Comparison of ENCODE assay signal across 20 cellular contexts in genomic region chr9:136553581-136553980, GRCh38. TPM values are rescaled to one million over a fixed set of nuclear protein-coding genes. Genes with fewer than 3 reads are reported as not detected.
DNase-seq lines count a peak whose midpoint lies in the region; ATAC-seq, FAIRE-seq and TF ChIP-seq lines count a peak whose summit lies in the region.
"Had no signal": no experiment of that assay in that cellular context is flagged by ENCODE, and none has a peak within 500 bp of the region (broad histone marks: within the 10 kb centered on the region; RNA-seq: fewer than 3 reads in every experiment).

No MANE protein-coding gene starts in this region.

- H2AFZ ChIP-seq in H1 (ENCODE audit: low read length) (no peak overlapping the region), neuronal stem cell (ENCODE audit: low read length) (no peak overlapping the region)

- H3K36me3 ChIP-seq in KOPT-K1 (ENCODE audit: insufficient read depth, low read length) (no peaks in the 10 kb centered on the region), H1 (ENCODE audit: control insufficient read depth in 2 of 4, insufficient read depth in 4 of 4, low read length in 3 of 4) (no peaks in the 10 kb centered on the region), neuronal stem cell (replicated peaks in 1 of 2; ENCODE audit: control insufficient read depth in 2 of 2, insufficient read depth in 2 of 2, low read length in 2 of 2) (no peaks in the 10 kb centered on the region), transverse colon (no peaks in the 10 kb centered on the region)
- H3K36me3 ChIP-seq: BLaER1 treated with 17β-estradiol and CSF1 and Interleukin-3, amounts not matched to agents 10 nM and 100 nM had no signal

- TF ChIP-seq POLR2A in H1 (IDR thresholded peaks at IDR 0.05; ENCODE audit: control extremely low read depth in 1 of 2, low read depth in 2 of 2, low read length in 2 of 2) (no peak), transverse colon (IDR thresholded peaks at IDR 0.05) (no peak)

- no peaks in the 10 kb centered on the region for H4K20me1 ChIP-seq in H1 (replicated peaks in 1 of 2; ENCODE audit: control insufficient read depth in 1 of 2, insufficient read depth in 2 of 2, low read length in 2 of 2)
- H4K20me1 ChIP-seq: BLaER1 treated with 17β-estradiol and CSF1 and Interleukin-3, amounts not matched to agents 10 nM and 100 nM had no signal

- H3K79me2 ChIP-seq in H1 (ENCODE audit: control insufficient read depth in 1 of 2, insufficient read depth in 2 of 2, low read length in 2 of 2): no peaks in the 10 kb centered on the region

- intact Hi-C loops in transverse colon (cut with DNase I; ENCODE audit: low total_unique reads): no loop called here

- TF ChIP-seq RAD21 in H1 (IDR thresholded peaks at IDR 0.05 in 1 of 2, conservative IDR thresholded peaks at IDR 0.05 in 1 of 2; ENCODE audit: low read depth in 2 of 2, low read length in 2 of 2): no peak

- H3K56ac ChIP-seq in H1 (replicated peaks; ENCODE audit: insufficient read length, low read depth, low read length): no peak overlapping the region

- no peak overlapping the region for H2AK5ac ChIP-seq in H1 (ENCODE audit: low read depth, low read length)
- H2AK5ac ChIP-seq in neuronal stem cell (ENCODE audit: low read depth, low read length): peak overlapping the region; percentile 99

- H2BK5ac ChIP-seq in H1 (ENCODE audit: low read depth, low read length) (peak overlapping the region; percentile 21; the same call in 1 of the 2 replicates), neuronal stem cell (ENCODE audit: low read length) (no peak overlapping the region)

- H4K8ac ChIP-seq in H1 (ENCODE audit: extremely low read depth, insufficient read depth, low read length) (peak overlapping the region; percentile 43), neuronal stem cell (ENCODE audit: low read depth, low read length) (no peak overlapping the region)

- H4K91ac ChIP-seq in H1 (replicated peaks; ENCODE audit: insufficient read length, low read length): no peak overlapping the region
- no peak overlapping the region for H4K91ac ChIP-seq in neuronal stem cell (ENCODE audit: low read depth, low read length, poor library complexity)

- H2BK120ac ChIP-seq in H1 (replicated peaks; ENCODE audit: low read depth, low read length) (no peak overlapping the region), neuronal stem cell (ENCODE audit: low read depth, low read length) (peak overlapping the region; percentile 81)

- peak overlapping the region; percentile 99 for H3K27ac ChIP-seq in KOPT-K1 (ENCODE audit: low read depth, low read length, poor library complexity, severe bottlenecking)
- H3K27ac ChIP-seq in H1 (ENCODE audit: low read depth, low read length): no peak overlapping the region
- no peak overlapping the region for H3K27ac ChIP-seq in neuronal stem cell (replicated peaks; ENCODE audit: low read length)
- peak overlapping the region in 3 of 4 donors; percentile 81 to 99 (median 93) for H3K27ac ChIP-seq in transverse colon

- FAIRE-seq in H1 (lab: Jason Lieb, UNC): no peak
- FAIRE-seq in D721Med (lab: Jason Lieb, UNC): no peak
- FAIRE-seq: A549, GM12891 had no signal

- H3K18ac ChIP-seq in H1 (ENCODE audit: extremely low read depth, low read length) (no peak overlapping the region; the same call in 1 of the 2 replicates), neuronal stem cell (ENCODE audit: low read length) (peak overlapping the region; percentile 5)

- H3K9me3 ChIP-seq in KOPT-K1 (ENCODE audit: insufficient read depth, low read length, poor library complexity, severe bottlenecking) (peaks cover under 1% of the 10 kb centered on the region), H1 (ENCODE audit: insufficient read depth in 2 of 2, low read depth in 1 of 2, low read length in 1 of 2) (peaks cover 0 to 1% of the 10 kb centered on the region in 2 experiments; a peak in 1 of 4 replicates), neuronal stem cell (replicated peaks in 1 of 2; ENCODE audit: control insufficient read depth in 2 of 2, insufficient read depth in 1 of 2, low read depth in 1 of 2, low read length in 2 of 2) (no peaks in the 10 kb centered on the region), transverse colon (no peaks in the 10 kb centered on the region)
- H3K9me3 ChIP-seq: A549; BLaER1 treated with 17β-estradiol and CSF1 and Interleukin-3, amounts not matched to agents 10 nM and 100 nM had no signal

- DNase-seq in H1 (ENCODE audit: low read depth in 1 of 2, low spot score in 2 of 2): no peak
- no peak for DNase-seq in neuronal stem cell (ENCODE audit: low spot score)
- no peak for DNase-seq in transverse colon
- no peak for DNase-seq in D721Med (ENCODE audit: insufficient read length, low spot score)
- DNase-seq: AML-193; CD4-positive, alpha-beta T cell; GF-D8; KG1; MM.1S; NCI-H2029 treated with DMSO at 0.1 percent for 48 hours; NCI-H2227 treated with DMSO at 0.1 percent for 48 hours; NCI-H526 treated with DMSO at 0.1 percent for 48 hours; RPMI8226; SHP77 had no signal

- H3K9ac ChIP-seq in H1 (replicated peaks in 1 of 4; ENCODE audit: extremely low read depth in 1 of 4, low read depth in 3 of 4, low read length in 3 of 4): no peak overlapping the region
- H3K9ac ChIP-seq in neuronal stem cell (ENCODE audit: low read depth, low read length, poor library complexity): no peak overlapping the region

- TF ChIP-seq EP300 in H1 (IDR thresholded peaks at IDR 0.05; ENCODE audit: borderline replicate concordance in 1 of 2, low read depth in 2 of 2, low read length in 2 of 2) (no peak), transverse colon (IDR thresholded peaks at IDR 0.05; ENCODE audit: low read depth) (no peak)

- H2BK20ac ChIP-seq in H1 (ENCODE audit: low read length): no peak overlapping the region

- CTCF ChIA-PET in H1 (lab: Charles Lee; ENCODE audit: partially characterized antibody): interaction anchor here (1.1 kb wide), 1 partner anchor 13 kb away, joined by 3 read pairs; no protein-coding TSS in a partner anchor

- POLR2A ChIA-PET in H1 (lab: Charles Lee; ENCODE audit: partially characterized antibody): interaction anchor here (0.9 kb wide), 1 partner anchor 34 kb away, joined by 3 read pairs; no protein-coding TSS in a partner anchor

- no peak for TF ChIP-seq CTCF in H1 (IDR thresholded peaks at IDR 0.05; ENCODE audit: control extremely low read depth in 1 of 3, insufficient read depth in 1 of 3, low read depth in 1 of 3, low read length in 3 of 3)
- TF ChIP-seq CTCF in transverse colon (IDR thresholded peaks at IDR 0.05): no peak
- TF ChIP-seq CTCF in D721Med (IDR thresholded peaks at IDR 0.05; ENCODE audit: insufficient read depth, missing control alignments): no peak

- H3K4me2 ChIP-seq in H1 (ENCODE audit: insufficient read depth in 1 of 2, low read depth in 2 of 2, low read length in 2 of 2) (no peak overlapping the region), neuronal stem cell (ENCODE audit: insufficient read depth, low read length, poor library complexity, severe bottlenecking) (no peak overlapping the region)
- H3K4me2 ChIP-seq: A549 had no signal

- H3K23me2 ChIP-seq in H1 (ENCODE audit: low read depth, low read length): no peaks in the 10 kb centered on the region

- H3K27me3 ChIP-seq in H1 (replicated peaks in 1 of 4; ENCODE audit: control insufficient read depth in 3 of 4, extremely low read depth in 1 of 4, insufficient read depth in 3 of 4, low read length in 3 of 4) (peaks cover 0 to 2% (median 0%) of the 10 kb centered on the region in 4 experiments; a peak in 3 of 7 replicates), neuronal stem cell (ENCODE audit: control insufficient read depth in 3 of 3, insufficient read depth in 3 of 3, low read depth in 1 of 3, low read length in 3 of 3) (peaks cover 0 to 1% (median 0%) of the 10 kb centered on the region in 3 experiments), transverse colon (no peaks in the 10 kb centered on the region)
- H3K27me3 ChIP-seq: BLaER1 treated with 17β-estradiol and CSF1 and Interleukin-3, amounts not matched to agents 10 nM and 100 nM had no signal

- H3K14ac ChIP-seq in H1 (ENCODE audit: insufficient read length) (no peak overlapping the region), neuronal stem cell (ENCODE audit: low read length) (peak overlapping the region; percentile 38)

- no peak overlapping the region for H3K23ac ChIP-seq in H1 (ENCODE audit: insufficient read length)
- peak overlapping the region; percentile 35 for H3K23ac ChIP-seq in neuronal stem cell (ENCODE audit: low read depth, low read length, poor library complexity)

- H2BK12ac ChIP-seq in H1 (ENCODE audit: low read depth, low read length): peak overlapping the region; percentile 80; the same call in 1 of the 2 replicates
- H2BK12ac ChIP-seq in neuronal stem cell (ENCODE audit: low read length): peak overlapping the region; percentile 100

- ATAC-seq in HG03571 (IDR thresholded peaks at IDR 0.05; ENCODE audit: unreplicated experiment) (no peak), HG03521 (IDR thresholded peaks at IDR 0.05; ENCODE audit: unreplicated experiment) (no peak)

- H2BK15ac ChIP-seq in H1 (ENCODE audit: low read length) (no peak overlapping the region), neuronal stem cell (ENCODE audit: low read length) (peak overlapping the region; percentile 91)

- H3K4me3 ChIP-seq in H1 (ENCODE audit: extremely low read depth in 1 of 4, insufficient read depth in 2 of 4, low read depth in 3 of 4, low read length in 4 of 4): no peak overlapping the region
- no peak overlapping the region for H3K4me3 ChIP-seq in neuronal stem cell (ENCODE audit: low read length in 2 of 2)
- H3K4me3 ChIP-seq in transverse colon: no peak overlapping the region
- H3K4me3 ChIP-seq: A549; BLaER1 treated with 17β-estradiol and CSF1 and Interleukin-3, amounts not matched to agents 10 nM and 100 nM had no signal

- H3K79me1 ChIP-seq in H1 (ENCODE audit: low read depth, low read length) (no peaks in the 10 kb centered on the region), neuronal stem cell (ENCODE audit: low read depth, low read length) (no peaks in the 10 kb centered on the region)

- H3K4ac ChIP-seq in H1 (replicated peaks; ENCODE audit: insufficient read length, low read depth, low read length) (no peak overlapping the region), neuronal stem cell (ENCODE audit: low read length) (peak overlapping the region; percentile 68)

- in situ Hi-C loops in transverse colon (cut with MboI; ENCODE audit: low pct_ligation_motif_present in 1 of 4, low pct_unique_long_range_greater_than_20kb in 1 of 4, low sequenced_read_pairs in 3 of 4): no loop called here

- WGBS in H1 (ENCODE audit: extremely low coverage in 1 of 2, insufficient coverage in 1 of 2, insufficient read length in 1 of 2, insufficient replicate concordance in 2 of 2, low coverage in 1 of 2, low lambda C conversion rate in 2 of 2, missing lambda C conversion rate in 1 of 2), 2 experiments: 81% methylated on average over 11 of the region's 14 CpGs; no CpG with 5 or more reads in 1 of the 2 experiments
- no CpG with 5 or more reads among the region's 14 CpGs for WGBS in neuronal stem cell (ENCODE audit: extremely low coverage in 2 of 2, insufficient read length in 2 of 2, insufficient replicate concordance in 1 of 2), 2 donors
- 89% methylated on average over 14 of the region's 14 CpGs; no CpG with 5 or more reads in 1 of the 2 donors for WGBS in transverse colon (ENCODE audit: low coverage in 1 of 2), 2 donors

- H4K5ac ChIP-seq in H1 (ENCODE audit: insufficient read length, low read depth, low read length): no peak overlapping the region

- H3K4me1 ChIP-seq in H1 (replicated peaks in 1 of 4; ENCODE audit: control insufficient read depth in 3 of 4, insufficient read depth in 4 of 4, low read length in 3 of 4) (peaks cover 3 to 30% (median 18%) of the 10 kb centered on the region in 4 experiments), neuronal stem cell (ENCODE audit: control insufficient read depth in 2 of 2, insufficient read depth in 1 of 2, low read depth in 1 of 2, low read length in 2 of 2) (peaks cover 29 to 41% of the 10 kb centered on the region in 2 donors), transverse colon (peaks cover 15 to 43% (median 31%) of the 10 kb centered on the region in 4 donors)

RNA-seq across cellular contexts. Expression of gene NOTCH1, which starts 7.7 kb away (rescaled TPM):
- 55.6 and 60.9 TPM in 2 replicates for total RNA-seq in H1 (2021; fragmentation: NEBNext Ultra II Directional; extraction: Animal tissue kit (Norgen Biotek cat#: 25700))
- polyA plus RNA-seq in H1 (2011; rRNA removed): 6.9 and 19.9 TPM in 2 replicates
- 7.3 TPM for polyA plus RNA-seq in H1 (2011; cell fraction: cytosol; rRNA removed)
- polyA plus RNA-seq in H1 (2011; cell fraction: nucleus; rRNA removed): 41.0 TPM
- 17.4 to 31.4 TPM (median 28.7 TPM) in 4 replicates for polyA plus RNA-seq in H1 (2012, experiment 1 of 2)
- 20.1 TPM for polyA plus RNA-seq in H1 (2012, experiment 2 of 2)
- 33.5 TPM for polyA plus RNA-seq in H1 (2013, experiment 1 of 2)
- 26.3 TPM for polyA plus RNA-seq in H1 (2013, experiment 2 of 2)
- polyA minus RNA-seq in H1 (2011; rRNA and poly(A)+ RNA removed): 12.2 and 13.8 TPM in 2 replicates
- polyA minus RNA-seq in H1 (2011; cell fraction: cytosol; rRNA and poly(A)+ RNA removed): 58.8 TPM
- 41.9 TPM for polyA minus RNA-seq in H1 (2011; cell fraction: nucleus; rRNA and poly(A)+ RNA removed)
- polyA plus RNA-seq in neuronal stem cell (2013, experiment 1 of 2): 32.9 TPM
- 33.2 TPM for polyA plus RNA-seq in neuronal stem cell (2013, experiment 2 of 2)
- total RNA-seq in transverse colon: 100 to 1,000 TPM in 2 of 4 donors, 10 to 100 TPM in 2; 48.2 to 154 (median 98.2) TPM

Comparison
In these comparisons a context has a peak if more than half of its experiments do, and no peak if none do; other contexts are left out.
1. H3K27ac ChIP-seq: peak in KOPT-K1 (single experiment) and transverse colon (3 of 4); none in H1 (single experiment) and neuronal stem cell (single experiment).